18 cellular contexts compared by ENCODE assay signal in genomic region chr2:54947121-54947520, GRCh38.
"Had no signal": no experiment of that assay in that cellular context is flagged by ENCODE, and none has a peak within 500 bp of the region (broad histone marks: within the 10 kb centered on the region; RNA-seq: fewer than 3 reads in every experiment).

No MANE protein-coding gene starts in this region.

- H3K36me3 Mint-ChIP-seq: activated naive CD4-positive, alpha-beta T cell treated with anti-CD3 and anti-CD28 coated beads, Interleukin-2, amount 50 U/mL, for 72 hours; natural killer cell treated with Interleukin-12 subunit alpha and Interleukin-12 subunit beta and Interleukin-15 and Interleukin-18, amount 100 ng/mL, for 72 hours had no signal

- ATAC-seq: activated CD8-positive, alpha-beta T cell treated with anti-CD3 and anti-CD28 coated beads, Interleukin-2, amount 10 ng/mL, durations not matched to agents 7 days and 5 days; activated naive CD4-positive, alpha-beta T cell treated with anti-CD3 and anti-CD28 coated beads, Interleukin-2, amount 50 U/mL, for 72 hours; activated T-cell treated with anti-CD3 and anti-CD28 coated beads, Interleukin-2, amount 50 U/mL, for 72 hours; heart right ventricle; natural killer cell treated with Interleukin-12 subunit alpha and Interleukin-12 subunit beta and Interleukin-15 and Interleukin-18, amount 100 ng/mL, for 72 hours; WTC11 had no signal

- H3K4me3 Mint-ChIP-seq: activated CD8-positive, alpha-beta T cell treated with anti-CD3 and anti-CD28 coated beads, Interleukin-2, amount 10 ng/mL, durations not matched to agents 7 days and 5 days; activated T-cell treated with anti-CD3 and anti-CD28 coated beads, Interleukin-2, amount 50 U/mL, for 72 hours; endodermal cell; WTC11 had no signal

- H3K4me3 ChIP-seq: body of pancreas, heart right ventricle, left ventricle myocardium inferior, sigmoid colon, spleen, stomach, transverse colon had no signal

- H3K27me3 ChIP-seq: body of pancreas, sigmoid colon, spleen, stomach, transverse colon had no signal

- H3K27ac Mint-ChIP-seq: activated CD8-positive, alpha-beta T cell treated with anti-CD3 and anti-CD28 coated beads, Interleukin-2, amount 10 ng/mL, durations not matched to agents 7 days and 5 days; activated naive CD4-positive, alpha-beta T cell treated with anti-CD3 and anti-CD28 coated beads, Interleukin-2, amount 50 U/mL, for 72 hours; activated T-cell treated with anti-CD3 and anti-CD28 coated beads, Interleukin-2, amount 50 U/mL, for 72 hours; endodermal cell; WTC11 had no signal

- H3K27me3 Mint-ChIP-seq: natural killer cell treated with Interleukin-12 subunit alpha and Interleukin-12 subunit beta and Interleukin-15 and Interleukin-18, amount 100 ng/mL, for 72 hours had no signal

- H3K36me3 ChIP-seq: heart right ventricle, left ventricle myocardium inferior, sigmoid colon, spleen, stomach, transverse colon had no signal

- H3K27ac ChIP-seq: body of pancreas, heart right ventricle, left ventricle myocardium inferior, sigmoid colon, spleen, transverse colon had no signal

- H3K9me3 ChIP-seq: body of pancreas, heart right ventricle, left ventricle myocardium inferior, sigmoid colon, spleen, stomach, transverse colon had no signal

- H3K9me3 Mint-ChIP-seq: activated naive CD4-positive, alpha-beta T cell treated with anti-CD3 and anti-CD28 coated beads, Interleukin-2, amount 50 U/mL, for 72 hours; activated T-cell treated with anti-CD3 and anti-CD28 coated beads, Interleukin-2, amount 50 U/mL, for 72 hours; natural killer cell treated with Interleukin-12 subunit alpha and Interleukin-12 subunit beta and Interleukin-15 and Interleukin-18, amount 100 ng/mL, for 72 hours had no signal

- H3K4me1 ChIP-seq: left ventricle myocardium inferior, spleen, transverse colon had no signal

- DNase-seq: activated CD4-positive, alpha-beta T cell treated with anti-CD3 and anti-CD28 coated beads for 48 hours; activated CD8-positive, alpha-beta memory T cell treated with anti-CD3 and anti-CD28 coated beads, Interleukin-2, amount 50 U/mL, for 4 hours; activated CD8-positive, alpha-beta T cell treated with anti-CD3 and anti-CD28 coated beads, Interleukin-2, amount 10 ng/mL, durations not matched to agents 7 days and 5 days; activated gamma-delta T cell; activated T-cell treated with anti-CD3 and anti-CD28 coated beads, Interleukin-2, amount 50 U/mL, for 72 hours; body of pancreas; endodermal cell; heart right ventricle; left ventricle myocardium inferior; mesendoderm; sigmoid colon; spleen; stomach; SW 1271; transverse colon had no signal
